15 cellular contexts compared by ENCODE assay signal in genomic region chr18:48844271-48844670, GRCh38.
"Had no signal": no experiment of that assay in that cellular context is flagged by ENCODE, and none has a peak within 500 bp of the region (broad histone marks: within the 10 kb centered on the region; RNA-seq: fewer than 3 reads in every experiment).

No MANE protein-coding gene starts in this region.

- H3K9me3 Mint-ChIP-seq: activated B cell treated with CpG ODN at 0.5 μM for 24 hours had no signal

- H3K36me3 ChIP-seq: ascending aorta, thoracic aorta had no signal

- H3K27ac Mint-ChIP-seq: activated B cell treated with CpG ODN at 0.5 μM for 24 hours; activated naive CD8-positive, alpha-beta T cell; stimulated activated naive CD8-positive, alpha-beta T cell treated with anti-CD3 and anti-CD28 coated beads, Interleukin-15, amount 100 ng/mL, for 72 hours had no signal

- DNase-seq: activated B cell treated with CpG ODN at 0.5 μM for 24 hours; activated CD4-positive, alpha-beta T cell treated with anti-CD3 and anti-CD28 coated beads, Interleukin-2, amount 50 U/mL, for 1 hour; activated gamma-delta T cell; effector CD4-positive, alpha-beta T cell; foreskin melanocyte; kidney; midbrain; SK-N-SH; stimulated activated CD4-positive, alpha-beta T cell treated with anti-CD3 and anti-CD28 coated beads, Interleukin-4, amount 100 ng/mL, for 1 hour; stimulated activated CD8-positive, alpha-beta memory T cell treated with anti-CD3 and anti-CD28 coated beads, Interleukin-4, amount 100 ng/mL, for 48 hours; stimulated activated naive CD8-positive, alpha-beta T cell treated with anti-CD3 and anti-CD28 coated beads, Interleukin-15, amount 100 ng/mL, for 72 hours; T-helper 1 cell had no signal

- H3K27me3 Mint-ChIP-seq: activated B cell treated with CpG ODN at 0.5 μM for 24 hours; activated naive CD8-positive, alpha-beta T cell; stimulated activated naive CD8-positive, alpha-beta T cell treated with anti-CD3 and anti-CD28 coated beads, Interleukin-15, amount 100 ng/mL, for 72 hours had no signal

- H3K27me3 ChIP-seq: ascending aorta had no signal

- H3K9me3 ChIP-seq: ascending aorta, SK-N-SH, thoracic aorta had no signal

- H3K4me3 Mint-ChIP-seq: activated B cell treated with CpG ODN at 0.5 μM for 24 hours; activated naive CD8-positive, alpha-beta T cell; stimulated activated naive CD8-positive, alpha-beta T cell treated with anti-CD3 and anti-CD28 coated beads, Interleukin-15, amount 100 ng/mL, for 72 hours had no signal

- H3K27ac ChIP-seq: ascending aorta, thoracic aorta had no signal

- H3K4me3 ChIP-seq: ascending aorta, thoracic aorta had no signal

- ATAC-seq: stimulated activated naive CD8-positive, alpha-beta T cell treated with anti-CD3 and anti-CD28 coated beads, Interleukin-15, amount 100 ng/mL, for 72 hours had no signal
